Comparison of ENCODE assay signal across 18 cellular contexts in genomic region chr5:33315170-33315569, GRCh38.
"Had no signal": no experiment of that assay in that cellular context is flagged by ENCODE, and none has a peak within 500 bp of the region (broad histone marks: within the 10 kb centered on the region; RNA-seq: fewer than 3 reads in every experiment).

No MANE protein-coding gene starts in this region.

- H3K4me1 ChIP-seq: gastrocnemius medialis, pancreas, spleen had no signal

- H3K27me3 ChIP-seq: dorsolateral prefrontal cortex, gastrocnemius medialis, heart right ventricle, pancreas, spleen had no signal

- H3K27ac ChIP-seq: dorsolateral prefrontal cortex, gastrocnemius medialis, heart right ventricle, lower lobe of right lung, pancreas, spleen had no signal

- H3K4me3 ChIP-seq: dorsolateral prefrontal cortex, gastrocnemius medialis, heart right ventricle, lower lobe of right lung, pancreas, spleen had no signal

- DNase-seq: activated CD4-positive, alpha-beta T cell treated with anti-CD3 and anti-CD28 coated beads, Interleukin-2, amount 10 ng/mL, durations not matched to agents 24 days and 14 days; activated CD4-positive, CD25-positive, alpha-beta regulatory T cell; activated CD8-positive, alpha-beta T cell treated with anti-CD3 and anti-CD28 coated beads, Interleukin-2, amount 10 ng/mL, durations not matched to agents 7 days and 5 days; activated naive CD4-positive, alpha-beta T cell; activated naive CD8-positive, alpha-beta T cell treated with anti-CD3 and anti-CD28 coated beads, Interleukin-2, amount 10 ng/mL, durations not matched to agents 7 days and 5 days; anterior cingulate cortex; dorsolateral prefrontal cortex; erythroblast; gastrocnemius medialis; heart right ventricle; left colon; lower lobe of right lung; midbrain; pancreas; spleen; stimulated activated naive CD8-positive, alpha-beta T cell treated with anti-CD3 and anti-CD28 coated beads, Interleukin-15, amount 100 ng/mL, for 72 hours; SW 1271 had no signal

- H3K36me3 ChIP-seq: gastrocnemius medialis, heart right ventricle, lower lobe of right lung, pancreas, spleen had no signal

- ATAC-seq: activated CD8-positive, alpha-beta T cell treated with anti-CD3 and anti-CD28 coated beads, Interleukin-2, amount 10 ng/mL, durations not matched to agents 7 days and 5 days; gastrocnemius medialis; heart right ventricle; left colon; lower lobe of right lung; pancreas; sciatic nerve; stimulated activated naive CD8-positive, alpha-beta T cell treated with anti-CD3 and anti-CD28 coated beads, Interleukin-15, amount 100 ng/mL, for 72 hours had no signal

- H3K9me3 ChIP-seq: gastrocnemius medialis, heart right ventricle, lower lobe of right lung, pancreas, spleen had no signal
